ENCODE assay signal across 9 cellular contexts in the genomic region with DNA sequence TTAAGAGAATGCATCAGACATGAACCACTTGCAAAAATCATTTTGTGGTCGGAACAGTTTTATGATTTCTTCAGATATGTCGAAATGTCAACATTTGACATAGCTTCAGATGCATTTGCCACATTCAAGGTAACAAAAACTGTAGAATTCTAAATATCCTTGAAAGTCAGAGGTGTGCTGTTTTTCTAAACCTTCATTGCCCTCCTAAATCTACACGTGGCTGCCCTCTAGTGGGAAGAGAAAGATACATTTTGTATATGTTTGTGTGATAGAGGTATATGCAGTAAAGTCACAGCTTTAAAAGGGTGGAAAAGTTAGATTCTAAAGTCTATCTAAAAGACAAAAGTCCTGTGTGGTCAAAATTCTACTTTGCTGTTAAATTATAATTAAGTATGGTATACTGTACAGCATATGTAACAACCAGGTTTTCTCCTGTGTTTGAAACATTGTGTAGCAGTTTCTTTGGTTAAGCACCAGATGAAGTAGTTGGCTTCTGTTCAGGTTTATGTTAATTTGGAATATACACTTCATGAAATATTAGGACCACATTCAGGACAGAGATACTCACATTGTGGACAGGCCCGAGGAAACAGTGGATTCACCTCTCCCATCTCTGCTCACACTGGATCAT.
A peak's percentile ranks its signal among the peaks of the same experiment; 100 is the strongest.
DNase-seq lines count a peak whose midpoint lies in the region; ATAC-seq, FAIRE-seq and TF ChIP-seq lines count a peak whose summit lies in the region.
"Had no signal": no experiment of that assay in that cellular context is flagged by ENCODE, and none has a peak within 500 bp of the region (broad histone marks: within the 10 kb centered on the region; RNA-seq: fewer than 3 reads in every experiment).

No MANE protein-coding gene starts in this region.

- WGBS in GM12878 (ENCODE audit: insufficient coverage, insufficient replicate concordance, low lambda C conversion rate, missing lambda C conversion rate) = 38% methylated on average over 4 of the region's 4 CpGs

- H3K9me3 ChIP-seq in GM12878 (replicated peaks; ENCODE audit: control insufficient read depth, insufficient read depth, low read length) = peaks cover under 1% of the 10 kb centered on the region; the same call in 2 of the 3 replicates

- no peak overlapping the region for H3K4me2 ChIP-seq in GM12878 (ENCODE audit: control insufficient read depth, insufficient read depth)
- H3K4me2 ChIP-seq: BLaER1 had no signal

- SMC1A ChIA-PET in GM12878 (lab: Charles Lee; ENCODE audit: uncharacterized antibody, unreplicated experiment) = interaction anchor here (0.7 to 3.6 kb wide), 49 partner anchors 9 to 856 kb away, joined by 3 to 40 read pairs (median 5); no protein-coding TSS in a partner anchor

- H3K27ac ChIP-seq in GM12878 (ENCODE audit: control insufficient read depth, insufficient read depth) = no peak overlapping the region
- H3K27ac ChIP-seq: BLaER1 had no signal

- H3K27me3 ChIP-seq in GM12878 (replicated peaks in 1 of 2; ENCODE audit: control insufficient read depth in 2 of 2, insufficient read depth in 2 of 2, low read length in 1 of 2) = no peaks in the 10 kb centered on the region
- H3K27me3 ChIP-seq: BLaER1 had no signal

- H3K79me2 ChIP-seq in GM12878 (ENCODE audit: control insufficient read depth, insufficient read depth, low read length) = peaks cover 8% of the 10 kb centered on the region

- no peaks in the 10 kb centered on the region for H4K20me1 ChIP-seq in GM12878 (ENCODE audit: control insufficient read depth, insufficient read depth)

- intact Hi-C loops in GM12878 (cut with micrococcal nuclease; ENCODE audit: unreplicated experiment) = loop anchor here (2.0 to 10.0 kb wide), 3 partner anchors 167 to 794 kb away; no protein-coding TSS in a partner anchor
- intact Hi-C loops in left colon (cut with DNase I, micrococcal nuclease) = loop anchor here in 1 of 2 donors (10.0 kb wide), 1 partner anchor 84 kb away; a partner anchor contains a TSS

- FAIRE-seq in GM12878 (lab: Jason Lieb, UNC) (peak; percentile 88), urothelium cell line (lab: Jason Lieb, UNC) (no peak)

- POLR2A ChIA-PET in GM12878 (lab: Charles Lee) = interaction anchor here (0.8 to 2.2 kb wide), 9 partner anchors 10 to 196 kb away, joined by 3 to 9 read pairs (median 3); no protein-coding TSS in a partner anchor

- in situ Hi-C loops in GM12878 (cut with MboI) = no loop called here

- TF ChIP-seq RAD21 in GM12878 (IDR thresholded peaks at IDR 0.05; ENCODE audit: insufficient read depth, low read depth, low read length) = peak; percentile 96

- peaks cover 14% of the 10 kb centered on the region for H3K4me1 ChIP-seq in GM12878 (ENCODE audit: control insufficient read depth, insufficient read depth, low read length)

- no peak for TF ChIP-seq POLR2A in GM12878 (IDR thresholded peaks at IDR 0.05; ENCODE audit: low read depth, low read length)

- TF ChIP-seq CTCF in GM12878 (IDR thresholded peaks at IDR 0.05 in 2 of 3, conservative IDR thresholded peaks at IDR 0.05 in 1 of 3; ENCODE audit: control insufficient read depth in 2 of 3, extremely low read depth in 1 of 3, insufficient read depth in 1 of 3, low read depth in 3 of 3, low read length in 3 of 3) = peak; percentile 57 to 71 (median 68)

- no peak overlapping the region for H3K4me3 ChIP-seq in GM12878
- H3K4me3 ChIP-seq: BLaER1 had no signal

- no peak overlapping the region for H3K9ac ChIP-seq in GM12878 (ENCODE audit: control insufficient read depth, insufficient read depth, low read length)
- H3K9ac ChIP-seq: BLaER1 had no signal

- CTCF ChIA-PET in GM12878 (lab: Yijun Ruan, JAX) = interaction anchor here (0.6 to 3.9 kb wide), 61 partner anchors 9 to 1018 kb away, joined by 3 to 56 read pairs (median 4); a partner anchor contains a TSS

- DNase-seq in NCI-H1092 treated with DMSO at 0.1 percent for 48 hours (lab: John Stamatoyannopoulos, UW) (peak; percentile 15), NCI-H1092 (lab: John Stamatoyannopoulos, UW) (no peak), RKO (ENCODE audit: low spot score) (peak; percentile 65), GM12878 (ENCODE audit: low read depth, low spot score) (no peak), left colon (no peak), urothelium cell line (ENCODE audit: low spot score) (peak; percentile 37), HPDE6-E6E7 (ENCODE audit: extremely low spot score) (no peak)

- peak; percentile 45 for ATAC-seq in HG03103 (IDR thresholded peaks at IDR 0.05; ENCODE audit: low read depth, unreplicated experiment)
- ATAC-seq in GM12878 = peak; percentile 94
- peak; percentile 52 for ATAC-seq in left colon

- peaks cover 15 to 42% of the 10 kb centered on the region in 2 experiments for H3K36me3 ChIP-seq in GM12878 (ENCODE audit: control insufficient read depth in 2 of 2, insufficient read depth in 2 of 2, low read length in 1 of 2)

- no TSS peak for BruUV-seq in GM12878 (replicated peaks; lab: Mats Ljungman, UMichigan)

- no peak for TF ChIP-seq EP300 in GM12878 (IDR thresholded peaks at IDR 0.05; ENCODE audit: borderline replicate concordance in 1 of 2, control insufficient read depth in 1 of 2, low read depth in 2 of 2, low read length in 2 of 2)

- no peak overlapping the region for H2AFZ ChIP-seq in GM12878 (ENCODE audit: control insufficient read depth, low read depth, low read length)

- RAD21 ChIA-PET in GM12878 (lab: Charles Lee; ENCODE audit: unreplicated experiment) = interaction anchor here (0.7 to 3.9 kb wide), 40 partner anchors 12 to 792 kb away, joined by 3 to 49 read pairs (median 5); a partner anchor contains a TSS

TF ChIP-seq in GM12878, 131 proteins besides CTCF, POLR2A, EP300 and RAD21:
- TF ChIP-seq ZNF24 (IDR thresholded peaks at IDR 0.05) (0 out of 2 replicates have a peak, but pooled peaks have one; percentile 10), ZNF217 (IDR thresholded peaks at IDR 0.05) (no peak), FOXM1 (IDR thresholded peaks at IDR 0.05; ENCODE audit: low read depth, low read length) (0 out of 2 replicates have a peak, but pooled peaks have one; percentile 35), SMC3 (IDR thresholded peaks at IDR 0.05; ENCODE audit: borderline replicate concordance, low read length) (peak; percentile 80; the same call in 1 of the 2 replicates)
- TF ChIP-seq, protein P1, sequence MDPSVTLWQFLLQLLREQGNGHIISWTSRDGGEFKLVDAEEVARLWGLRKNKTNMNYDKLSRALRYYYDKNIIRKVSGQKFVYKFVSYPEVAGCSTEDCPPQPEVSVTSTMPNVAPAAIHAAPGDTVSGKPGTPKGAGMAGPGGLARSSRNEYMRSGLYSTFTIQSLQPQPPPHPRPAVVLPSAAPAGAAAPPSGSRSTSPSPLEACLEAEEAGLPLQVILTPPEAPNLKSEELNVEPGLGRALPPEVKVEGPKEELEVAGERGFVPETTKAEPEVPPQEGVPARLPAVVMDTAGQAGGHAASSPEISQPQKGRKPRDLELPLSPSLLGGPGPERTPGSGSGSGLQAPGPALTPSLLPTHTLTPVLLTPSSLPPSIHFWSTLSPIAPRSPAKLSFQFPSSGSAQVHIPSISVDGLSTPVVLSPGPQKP (IDR thresholded peaks at IDR 0.05; ENCODE audit: low read depth, low read length) = no peak

Comparison
In these comparisons a context has a peak if more than half of its experiments do, and no peak if none do; other contexts are left out.
1. DNase-seq: peak in NCI-H1092 treated with DMSO at 0.1 percent for 48 hours (single experiment), RKO (single experiment) and urothelium cell line (single experiment); none in NCI-H1092 (single experiment), GM12878 (single experiment), left colon (0 of 2) and HPDE6-E6E7 (single experiment).
2. Peak in every context shown above with its lines, with median percentiles within 50 percentile points of each other: ATAC-seq.